ENCODE assay signal across 8 cellular contexts in genomic region chr9:3508531-3509374, GRCh38. TPM values are rescaled to one million over a fixed set of nuclear protein-coding genes. Genes with fewer than 3 reads are reported as not detected.
DNase-seq lines count a peak whose midpoint lies in the region; ATAC-seq and TF ChIP-seq lines count a peak whose summit lies in the region.

No MANE protein-coding gene starts in this region.

- peak overlapping the region; percentile 86 for H3K4me2 ChIP-seq in OCI-LY7 (ENCODE audit: low read length)

- no peak for ATAC-seq in Right ventricle myocardium superior (ENCODE audit: poor library complexity)
- peak; percentile 47 for ATAC-seq in HG03571 (IDR thresholded peaks at IDR 0.05; ENCODE audit: unreplicated experiment)
- no peak for ATAC-seq in upper lobe of right lung
- ATAC-seq in HG02884 (IDR thresholded peaks at IDR 0.05; ENCODE audit: unreplicated experiment), result no peak

- peaks cover 59% of the 10 kb centered on the region; the same call in 1 of the 2 replicates for H3K79me2 ChIP-seq in OCI-LY7 (ENCODE audit: insufficient read depth, low read depth, low read length)

- TSS peak; percentile 94 for BruUV-seq in OCI-LY7 (replicated peaks; lab: Mats Ljungman, UMichigan)

- no peaks in the 10 kb centered on the region for H4K20me1 ChIP-seq in OCI-LY7 (ENCODE audit: insufficient read depth, low read length)

- no peak for DNase-seq in cardiac muscle cell (ENCODE audit: low read depth in 1 of 2, low spot score in 1 of 2)
- no peak for DNase-seq in Right ventricle myocardium superior
- peak; percentile 51 for DNase-seq in OCI-LY7 (ENCODE audit: low spot score)
- DNase-seq in fibroblast of peridontal ligament (ENCODE audit: extremely low read depth), result peak; percentile 49
- no peak for DNase-seq in upper lobe of right lung
- no peak for DNase-seq in foreskin melanocyte

- no peaks in the 10 kb centered on the region for H3K9me2 ChIP-seq in OCI-LY7 (ENCODE audit: insufficient read depth, low read length)

- POLR2A ChIA-PET in OCI-LY7 (lab: Charles Lee), result interaction anchor here (1.1 to 3.2 kb wide), 9 partner anchors 8 to 42 kb away, joined by 3 to 51 read pairs (median 8); partner anchors contain the start of gene RFX3

- no peaks in the 10 kb centered on the region for H3K27me3 ChIP-seq in cardiac muscle cell
- no peaks in the 10 kb centered on the region for H3K27me3 ChIP-seq in upper lobe of right lung

- CTCF ChIA-PET in OCI-LY7 (lab: Charles Lee; ENCODE audit: unreplicated experiment), result interaction anchor here (0.9 to 1.6 kb wide), 2 partner anchors 11 to 18 kb away, joined by 4 to 5 read pairs; no protein-coding TSS in a partner anchor

- H3K27ac ChIP-seq in cardiac muscle cell (peak overlapping the region; percentile 24), OCI-LY7 (ENCODE audit: low read depth, low read length, poor library complexity, severe bottlenecking) (peak overlapping the region; percentile 82), upper lobe of right lung (peak overlapping the region; percentile 69)

- H3K9me3 ChIP-seq in cardiac muscle cell (ENCODE audit: low read depth), result no peaks in the 10 kb centered on the region
- H3K9me3 ChIP-seq in OCI-LY7 (ENCODE audit: low read length), result no peaks in the 10 kb centered on the region
- no peaks in the 10 kb centered on the region for H3K9me3 ChIP-seq in upper lobe of right lung

- peak overlapping the region; percentile 79 for H2AFZ ChIP-seq in OCI-LY7 (ENCODE audit: low read length)

- peaks cover 13% of the 10 kb centered on the region for H3K4me1 ChIP-seq in cardiac muscle cell (ENCODE audit: low read depth)
- H3K4me1 ChIP-seq in OCI-LY7 (ENCODE audit: insufficient read depth, low read length, poor library complexity, severe bottlenecking), result peaks cover 51% of the 10 kb centered on the region
- H3K4me1 ChIP-seq in upper lobe of right lung, result peaks cover 5% of the 10 kb centered on the region

- no peak overlapping the region for H3K4me3 ChIP-seq in cardiac muscle cell
- peak overlapping the region; percentile 63 for H3K4me3 ChIP-seq in OCI-LY7 (ENCODE audit: low read depth, low read length, poor library complexity, severe bottlenecking)
- H3K4me3 ChIP-seq in upper lobe of right lung, result peak overlapping the region; percentile 2

- intact Hi-C loops in Right ventricle myocardium superior (cut with DNase I) (no loop called here), OCI-LY7 (cut with micrococcal nuclease; ENCODE audit: unreplicated experiment) (loop anchor here (1.0 to 2.0 kb wide), 2 partner anchors 14 to 19 kb away; no protein-coding TSS in a partner anchor), upper lobe of right lung (cut with DNase I) (no loop called here)

- H3K36me3 ChIP-seq in cardiac muscle cell, result no peaks in the 10 kb centered on the region
- H3K36me3 ChIP-seq in OCI-LY7 (ENCODE audit: insufficient read depth, low read length), result peaks cover 4% of the 10 kb centered on the region; the same call in 1 of the 2 replicates
- H3K36me3 ChIP-seq in upper lobe of right lung, result no peaks in the 10 kb centered on the region

- TF ChIP-seq CTCF in cardiac muscle cell (IDR thresholded peaks at IDR 0.05; ENCODE audit: low read depth, low read length) (no peak), OCI-LY7 (conservative IDR thresholded peaks at IDR 0.05; ENCODE audit: low read length) (no peak), upper lobe of right lung (IDR thresholded peaks at IDR 0.05) (no peak)

RNA-seq across cellular contexts. Expression of gene RFX3, which starts 17.0 kb away (rescaled TPM):
- total RNA-seq in cardiac muscle cell (6.6 and 9.9 TPM in 2 replicates), Right ventricle myocardium superior (3.7 TPM), OCI-LY7 (2022) (18.1 and 22.4 TPM in 2 replicates), upper lobe of right lung (13.8 TPM)
- polyA plus RNA-seq in cardiac muscle cell, result 6.3 and 8.6 TPM in 2 replicates
- 6.9 and 11.5 TPM in 2 replicates for total RNA-seq in OCI-LY7 (2014; rRNA removed; shearing (Covaris generic))

Comparison
In these comparisons a context has a peak if more than half of its experiments do, and no peak if none do; other contexts are left out.
1. DNase-seq: peak in OCI-LY7 (single experiment) and fibroblast of peridontal ligament (single experiment); none in cardiac muscle cell (0 of 2), Right ventricle myocardium superior (single experiment), upper lobe of right lung (single experiment) and foreskin melanocyte (single experiment).
2. H3K27ac ChIP-seq: peak in every context shown above with its lines; median percentile 82 in OCI-LY7; 69 in upper lobe of right lung; 24 in cardiac muscle cell.